Comparison of ENCODE assay signal across 1 cellular context in the genomic region with DNA sequence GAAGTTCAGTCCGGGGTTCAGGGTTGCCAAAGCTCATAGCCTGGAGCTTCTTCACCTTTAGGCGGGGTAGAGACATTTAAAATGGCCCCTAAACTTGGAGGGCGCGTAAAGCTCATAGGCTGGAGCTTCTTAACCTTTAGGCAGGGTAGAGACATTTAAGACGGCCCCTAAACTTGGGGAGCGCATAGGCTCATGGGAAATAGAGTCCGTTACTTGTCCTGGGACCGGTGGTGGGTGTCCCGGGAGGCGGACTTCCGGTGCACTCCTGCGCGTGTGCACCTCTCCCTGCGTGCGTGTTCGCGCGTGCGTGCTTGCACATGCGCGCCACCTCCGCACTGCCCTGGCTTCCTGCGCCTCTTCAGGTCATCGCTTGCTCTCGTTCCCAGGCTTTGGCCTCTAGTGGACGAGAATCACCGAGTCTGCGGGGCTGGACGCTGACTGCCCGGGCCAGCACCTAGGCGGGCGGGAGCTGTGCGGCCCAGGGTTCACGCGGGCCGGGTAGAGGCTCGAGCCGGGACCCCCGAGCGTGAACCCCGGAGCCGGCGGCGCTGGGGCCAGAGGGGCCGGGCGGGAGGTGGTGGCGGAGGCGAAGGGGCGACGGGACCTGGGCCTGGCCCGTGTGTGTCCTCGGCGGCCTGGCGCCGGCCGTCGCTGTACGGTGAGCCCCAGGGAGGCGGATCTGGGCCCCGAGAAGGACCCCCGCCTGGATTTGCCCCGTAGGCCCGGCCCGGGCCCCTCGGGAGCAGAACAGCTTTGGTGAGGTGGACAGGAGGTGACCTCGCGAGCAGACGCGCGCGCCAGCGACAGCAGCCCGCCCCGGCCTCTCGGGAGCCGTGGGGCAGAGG.
A peak's percentile ranks its signal among the peaks of the same experiment; 100 is the strongest.
TF ChIP-seq lines count a peak whose summit lies in the region.
"Not testable (repeated sequence)": the region's sequence is repeated elsewhere in the genome, so short reads cannot be mapped to it uniquely, and the experiment has no call there.

No MANE protein-coding gene starts in this region.

TF ChIP-seq in HepG2, 621 proteins besides CTCF, POLR2A, EP300 and RAD21 (continued from another document and continues in another):
- TF ChIP-seq, protein P1, sequence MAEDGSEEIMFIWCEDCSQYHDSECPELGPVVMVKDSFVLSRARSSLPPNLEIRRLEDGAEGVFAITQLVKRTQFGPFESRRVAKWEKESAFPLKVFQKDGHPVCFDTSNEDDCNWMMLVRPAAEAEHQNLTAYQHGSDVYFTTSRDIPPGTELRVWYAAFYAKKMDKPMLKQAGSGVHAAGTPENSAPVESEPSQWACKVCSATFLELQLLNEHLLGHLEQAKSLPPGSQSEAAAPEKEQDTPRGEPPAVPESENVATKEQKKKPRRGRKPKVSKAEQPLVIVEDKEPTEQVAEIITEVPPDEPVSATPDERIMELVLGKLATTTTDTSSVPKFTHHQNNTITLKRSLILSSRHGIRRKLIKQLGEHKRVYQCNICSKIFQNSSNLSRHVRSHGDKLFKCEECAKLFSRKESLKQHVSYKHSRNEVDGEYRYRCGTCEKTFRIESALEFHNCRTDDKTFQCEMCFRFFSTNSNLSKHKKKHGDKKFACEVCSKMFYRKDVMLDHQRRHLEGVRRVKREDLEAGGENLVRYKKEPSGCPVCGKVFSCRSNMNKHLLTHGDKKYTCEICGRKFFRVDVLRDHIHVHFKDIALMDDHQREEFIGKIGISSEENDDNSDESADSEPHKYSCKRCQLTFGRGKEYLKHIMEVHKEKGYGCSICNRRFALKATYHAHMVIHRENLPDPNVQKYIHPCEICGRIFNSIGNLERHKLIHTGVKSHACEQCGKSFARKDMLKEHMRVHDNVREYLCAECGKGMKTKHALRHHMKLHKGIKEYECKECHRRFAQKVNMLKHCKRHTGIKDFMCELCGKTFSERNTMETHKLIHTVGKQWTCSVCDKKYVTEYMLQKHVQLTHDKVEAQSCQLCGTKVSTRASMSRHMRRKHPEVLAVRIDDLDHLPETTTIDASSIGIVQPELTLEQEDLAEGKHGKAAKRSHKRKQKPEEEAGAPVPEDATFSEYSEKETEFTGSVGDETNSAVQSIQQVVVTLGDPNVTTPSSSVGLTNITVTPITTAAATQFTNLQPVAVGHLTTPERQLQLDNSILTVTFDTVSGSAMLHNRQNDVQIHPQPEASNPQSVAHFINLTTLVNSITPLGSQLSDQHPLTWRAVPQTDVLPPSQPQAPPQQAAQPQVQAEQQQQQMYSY (CRISPR knock-in tag; IDR thresholded peaks at IDR 0.05), result peak; percentile 54
- TF ChIP-seq HNF4A (CRISPR knock-in tag; IDR thresholded peaks at IDR 0.05) (0 out of 2 replicates have a peak, but pooled peaks have one; percentile 24), IRF2 (CRISPR knock-in tag; IDR thresholded peaks at IDR 0.05) (peak; percentile 70), NFYB (CRISPR knock-in tag; IDR thresholded peaks at IDR 0.05) (peak; percentile 57), YEATS2 (CRISPR knock-in tag; IDR thresholded peaks at IDR 0.05; ENCODE audit: borderline replicate concordance) (peak; percentile 79; the same call in 1 of the 2 replicates), TCF12 (CRISPR knock-in tag; IDR thresholded peaks at IDR 0.05) (0 out of 2 replicates have a peak, but pooled peaks have one; percentile 31), KMT2A (CRISPR knock-in tag; IDR thresholded peaks at IDR 0.05) (peak; percentile 34; the same call in 1 of the 2 replicates), ZMYM3 (CRISPR knock-in tag; IDR thresholded peaks at IDR 0.05) (peak; percentile 58; the same call in 1 of the 2 replicates), ELF3 (CRISPR knock-in tag; IDR thresholded peaks at IDR 0.05) (peak; percentile 64; the same call in 1 of the 2 replicates), ZNF292 (CRISPR knock-in tag; IDR thresholded peaks at IDR 0.05; ENCODE audit: borderline replicate concordance, low read depth) (0 out of 2 replicates have a peak, but pooled peaks have one; percentile 33), KAT7 (CRISPR knock-in tag; IDR thresholded peaks at IDR 0.05; ENCODE audit: borderline replicate concordance) (peak; percentile 87; the same call in 1 of the 2 replicates), DR1 (CRISPR knock-in tag; IDR thresholded peaks at IDR 0.05) (peak; percentile 57; the same call in 1 of the 2 replicates), PHF8 (CRISPR knock-in tag; IDR thresholded peaks at IDR 0.05) (peak; percentile 97), ZFY (CRISPR knock-in tag; IDR thresholded peaks at IDR 0.05) (peak; percentile 93), FOXK2 (IDR thresholded peaks at IDR 0.05) (peak; percentile 61; the same call in 1 of the 2 replicates), DMAP1 (CRISPR knock-in tag; IDR thresholded peaks at IDR 0.05) (peak; percentile 86), NONO (CRISPR knock-in tag; conservative IDR thresholded peaks at IDR 0.05) (peak; percentile 81), LCORL (CRISPR knock-in tag; IDR thresholded peaks at IDR 0.05) (peak; percentile 53; the same call in 1 of the 2 replicates), KDM4B (CRISPR knock-in tag; IDR thresholded peaks at IDR 0.05) (0 out of 2 replicates have a peak, but pooled peaks have one; percentile 26), ZNF616 (CRISPR knock-in tag; IDR thresholded peaks at IDR 0.05; ENCODE audit: low read depth) (0 out of 2 replicates have a peak, but pooled peaks have one; percentile 44), NRL (CRISPR knock-in tag; IDR thresholded peaks at IDR 0.05; ENCODE audit: borderline replicate concordance) (peak; percentile 83), RXRA (CRISPR knock-in tag; IDR thresholded peaks at IDR 0.05) (peak; percentile 65), ZFP37 (CRISPR knock-in tag; IDR thresholded peaks at IDR 0.05; ENCODE audit: borderline replicate concordance) (0 out of 2 replicates have a peak, but pooled peaks have one; percentile 55), FOSL2 (CRISPR knock-in tag; IDR thresholded peaks at IDR 0.05) (peak; percentile 39; the same call in 1 of the 2 replicates), ZNF652 (CRISPR knock-in tag; IDR thresholded peaks at IDR 0.05; ENCODE audit: borderline replicate concordance, low read depth) (peak; percentile 81), CREB1 (IDR thresholded peaks at IDR 0.05) (peak; percentile 50; the same call in 1 of the 2 replicates), CREB1 (CRISPR knock-in tag; IDR thresholded peaks at IDR 0.05) (peak; percentile 67), YY1 (IDR thresholded peaks at IDR 0.05; ENCODE audit: insufficient read depth, insufficient replicate concordance, low read depth, low read length) (peak; percentile 48), ESRRA (CRISPR knock-in tag; IDR thresholded peaks at IDR 0.05; ENCODE audit: low read depth) (0 out of 2 replicates have a peak, but pooled peaks have one; percentile 41), ZBTB7A (CRISPR knock-in tag; IDR thresholded peaks at IDR 0.05) (peak; percentile 29; the same call in 1 of the 2 replicates)
- TF ChIP-seq, protein P2, sequence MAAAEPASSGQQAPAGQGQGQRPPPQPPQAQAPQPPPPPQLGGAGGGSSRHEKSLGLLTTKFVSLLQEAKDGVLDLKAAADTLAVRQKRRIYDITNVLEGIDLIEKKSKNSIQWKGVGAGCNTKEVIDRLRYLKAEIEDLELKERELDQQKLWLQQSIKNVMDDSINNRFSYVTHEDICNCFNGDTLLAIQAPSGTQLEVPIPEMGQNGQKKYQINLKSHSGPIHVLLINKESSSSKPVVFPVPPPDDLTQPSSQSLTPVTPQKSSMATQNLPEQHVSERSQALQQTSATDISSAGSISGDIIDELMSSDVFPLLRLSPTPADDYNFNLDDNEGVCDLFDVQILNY (CRISPR knock-in tag; conservative IDR thresholded peaks at IDR 0.05), result 0 out of 2 replicates have a peak, but pooled peaks have one; percentile 10
- TF ChIP-seq, protein P3, sequence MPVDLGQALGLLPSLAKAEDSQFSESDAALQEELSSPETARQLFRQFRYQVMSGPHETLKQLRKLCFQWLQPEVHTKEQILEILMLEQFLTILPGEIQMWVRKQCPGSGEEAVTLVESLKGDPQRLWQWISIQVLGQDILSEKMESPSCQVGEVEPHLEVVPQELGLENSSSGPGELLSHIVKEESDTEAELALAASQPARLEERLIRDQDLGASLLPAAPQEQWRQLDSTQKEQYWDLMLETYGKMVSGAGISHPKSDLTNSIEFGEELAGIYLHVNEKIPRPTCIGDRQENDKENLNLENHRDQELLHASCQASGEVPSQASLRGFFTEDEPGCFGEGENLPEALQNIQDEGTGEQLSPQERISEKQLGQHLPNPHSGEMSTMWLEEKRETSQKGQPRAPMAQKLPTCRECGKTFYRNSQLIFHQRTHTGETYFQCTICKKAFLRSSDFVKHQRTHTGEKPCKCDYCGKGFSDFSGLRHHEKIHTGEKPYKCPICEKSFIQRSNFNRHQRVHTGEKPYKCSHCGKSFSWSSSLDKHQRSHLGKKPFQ (CRISPR knock-in tag; IDR thresholded peaks at IDR 0.05; ENCODE audit: insufficient replicate concordance), result peak; percentile 47
- not testable (repeated sequence) for TF ChIP-seq TCF12, NONO, LCORL (IDR thresholded peaks at IDR 0.05)
- TF ChIP-seq, protein P4, sequence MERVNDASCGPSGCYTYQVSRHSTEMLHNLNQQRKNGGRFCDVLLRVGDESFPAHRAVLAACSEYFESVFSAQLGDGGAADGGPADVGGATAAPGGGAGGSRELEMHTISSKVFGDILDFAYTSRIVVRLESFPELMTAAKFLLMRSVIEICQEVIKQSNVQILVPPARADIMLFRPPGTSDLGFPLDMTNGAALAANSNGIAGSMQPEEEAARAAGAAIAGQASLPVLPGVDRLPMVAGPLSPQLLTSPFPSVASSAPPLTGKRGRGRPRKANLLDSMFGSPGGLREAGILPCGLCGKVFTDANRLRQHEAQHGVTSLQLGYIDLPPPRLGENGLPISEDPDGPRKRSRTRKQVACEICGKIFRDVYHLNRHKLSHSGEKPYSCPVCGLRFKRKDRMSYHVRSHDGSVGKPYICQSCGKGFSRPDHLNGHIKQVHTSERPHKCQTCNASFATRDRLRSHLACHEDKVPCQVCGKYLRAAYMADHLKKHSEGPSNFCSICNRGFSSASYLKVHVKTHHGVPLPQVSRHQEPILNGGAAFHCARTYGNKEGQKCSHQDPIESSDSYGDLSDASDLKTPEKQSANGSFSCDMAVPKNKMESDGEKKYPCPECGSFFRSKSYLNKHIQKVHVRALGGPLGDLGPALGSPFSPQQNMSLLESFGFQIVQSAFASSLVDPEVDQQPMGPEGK (CRISPR knock-in tag; IDR thresholded peaks at IDR 0.05), result peak; percentile 23; the same call in 1 of the 2 replicates
- TF ChIP-seq, protein P5, sequence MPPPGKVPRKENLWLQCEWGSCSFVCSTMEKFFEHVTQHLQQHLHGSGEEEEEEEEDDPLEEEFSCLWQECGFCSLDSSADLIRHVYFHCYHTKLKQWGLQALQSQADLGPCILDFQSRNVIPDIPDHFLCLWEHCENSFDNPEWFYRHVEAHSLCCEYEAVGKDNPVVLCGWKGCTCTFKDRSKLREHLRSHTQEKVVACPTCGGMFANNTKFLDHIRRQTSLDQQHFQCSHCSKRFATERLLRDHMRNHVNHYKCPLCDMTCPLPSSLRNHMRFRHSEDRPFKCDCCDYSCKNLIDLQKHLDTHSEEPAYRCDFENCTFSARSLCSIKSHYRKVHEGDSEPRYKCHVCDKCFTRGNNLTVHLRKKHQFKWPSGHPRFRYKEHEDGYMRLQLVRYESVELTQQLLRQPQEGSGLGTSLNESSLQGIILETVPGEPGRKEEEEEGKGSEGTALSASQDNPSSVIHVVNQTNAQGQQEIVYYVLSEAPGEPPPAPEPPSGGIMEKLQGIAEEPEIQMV (CRISPR knock-in tag; IDR thresholded peaks at IDR 0.05; ENCODE audit: low read depth), result peak; percentile 82
- TF ChIP-seq, protein P6, sequence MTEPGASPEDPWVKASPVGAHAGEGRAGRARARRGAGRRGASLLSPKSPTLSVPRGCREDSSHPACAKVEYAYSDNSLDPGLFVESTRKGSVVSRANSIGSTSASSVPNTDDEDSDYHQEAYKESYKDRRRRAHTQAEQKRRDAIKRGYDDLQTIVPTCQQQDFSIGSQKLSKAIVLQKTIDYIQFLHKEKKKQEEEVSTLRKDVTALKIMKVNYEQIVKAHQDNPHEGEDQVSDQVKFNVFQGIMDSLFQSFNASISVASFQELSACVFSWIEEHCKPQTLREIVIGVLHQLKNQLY (CRISPR knock-in tag; IDR thresholded peaks at IDR 0.05), result peak; percentile 65; the same call in 1 of the 2 replicates
- TF ChIP-seq, protein P7, sequence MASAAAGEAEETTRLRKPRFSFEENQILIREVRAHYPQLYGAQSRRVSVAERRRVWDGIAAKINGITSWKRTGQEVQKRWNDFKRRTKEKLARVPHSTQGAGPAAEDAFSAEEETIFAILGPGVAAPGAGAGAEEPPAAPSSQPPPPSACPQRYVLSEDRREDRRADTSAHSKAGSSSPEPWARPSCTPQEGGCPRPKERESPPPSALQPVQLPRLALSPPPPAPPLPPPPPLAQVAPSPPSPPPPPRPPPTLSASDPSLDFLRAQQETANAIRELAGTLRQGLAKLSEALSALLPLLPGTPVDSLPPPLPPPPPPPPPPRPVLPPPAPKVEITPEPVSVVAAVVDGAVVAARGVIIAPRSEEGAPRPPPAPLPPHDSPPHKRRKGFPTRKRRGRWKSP (CRISPR knock-in tag; IDR thresholded peaks at IDR 0.05), result peak; percentile 47; the same call in 1 of the 2 replicates
- TF ChIP-seq, protein P8, sequence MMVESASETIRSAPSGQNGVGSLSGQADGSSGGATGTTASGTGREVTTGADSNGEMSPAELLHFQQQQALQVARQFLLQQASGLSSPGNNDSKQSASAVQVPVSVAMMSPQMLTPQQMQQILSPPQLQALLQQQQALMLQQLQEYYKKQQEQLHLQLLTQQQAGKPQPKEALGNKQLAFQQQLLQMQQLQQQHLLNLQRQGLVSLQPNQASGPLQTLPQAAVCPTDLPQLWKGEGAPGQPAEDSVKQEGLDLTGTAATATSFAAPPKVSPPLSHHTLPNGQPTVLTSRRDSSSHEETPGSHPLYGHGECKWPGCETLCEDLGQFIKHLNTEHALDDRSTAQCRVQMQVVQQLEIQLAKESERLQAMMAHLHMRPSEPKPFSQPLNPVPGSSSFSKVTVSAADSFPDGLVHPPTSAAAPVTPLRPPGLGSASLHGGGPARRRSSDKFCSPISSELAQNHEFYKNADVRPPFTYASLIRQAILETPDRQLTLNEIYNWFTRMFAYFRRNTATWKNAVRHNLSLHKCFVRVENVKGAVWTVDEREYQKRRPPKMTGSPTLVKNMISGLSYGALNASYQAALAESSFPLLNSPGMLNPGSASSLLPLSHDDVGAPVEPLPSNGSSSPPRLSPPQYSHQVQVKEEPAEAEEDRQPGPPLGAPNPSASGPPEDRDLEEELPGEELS (CRISPR knock-in tag; IDR thresholded peaks at IDR 0.05), result peak; percentile 41; the same call in 1 of the 2 replicates
- TF ChIP-seq, protein P9, sequence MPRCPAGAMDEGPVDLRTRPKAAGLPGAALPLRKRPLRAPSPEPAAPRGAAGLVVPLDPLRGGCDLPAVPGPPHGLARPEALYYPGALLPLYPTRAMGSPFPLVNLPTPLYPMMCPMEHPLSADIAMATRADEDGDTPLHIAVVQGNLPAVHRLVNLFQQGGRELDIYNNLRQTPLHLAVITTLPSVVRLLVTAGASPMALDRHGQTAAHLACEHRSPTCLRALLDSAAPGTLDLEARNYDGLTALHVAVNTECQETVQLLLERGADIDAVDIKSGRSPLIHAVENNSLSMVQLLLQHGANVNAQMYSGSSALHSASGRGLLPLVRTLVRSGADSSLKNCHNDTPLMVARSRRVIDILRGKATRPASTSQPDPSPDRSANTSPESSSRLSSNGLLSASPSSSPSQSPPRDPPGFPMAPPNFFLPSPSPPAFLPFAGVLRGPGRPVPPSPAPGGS (CRISPR knock-in tag; IDR thresholded peaks at IDR 0.05), result peak; percentile 65
- TF ChIP-seq, protein P10, sequence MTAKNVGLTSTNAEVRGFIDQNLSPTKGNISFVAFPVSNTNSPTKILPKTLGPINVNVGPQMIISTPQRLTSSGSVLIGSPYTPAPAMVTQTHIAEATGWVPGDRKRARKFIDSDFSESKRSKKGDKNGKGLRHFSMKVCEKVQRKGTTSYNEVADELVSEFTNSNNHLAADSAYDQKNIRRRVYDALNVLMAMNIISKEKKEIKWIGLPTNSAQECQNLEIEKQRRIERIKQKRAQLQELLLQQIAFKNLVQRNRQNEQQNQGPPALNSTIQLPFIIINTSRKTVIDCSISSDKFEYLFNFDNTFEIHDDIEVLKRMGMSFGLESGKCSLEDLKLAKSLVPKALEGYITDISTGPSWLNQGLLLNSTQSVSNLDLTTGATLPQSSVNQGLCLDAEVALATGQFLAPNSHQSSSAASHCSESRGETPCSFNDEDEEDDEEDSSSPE (CRISPR knock-in tag; IDR thresholded peaks at IDR 0.05), result peak; percentile 60
